10 cellular contexts compared by ENCODE assay signal in genomic region chr16:51577621-51578303, GRCh38.
DNase-seq lines count a peak whose midpoint lies in the region; ATAC-seq and TF ChIP-seq lines count a peak whose summit lies in the region.
"Had no signal": no experiment of that assay in that cellular context is flagged by ENCODE, and none has a peak within 500 bp of the region (broad histone marks: within the 10 kb centered on the region; RNA-seq: fewer than 3 reads in every experiment).

No MANE protein-coding gene starts in this region.

- H2BK120ac ChIP-seq in IMR-90 (ENCODE audit: low read depth, low read length) (no peak overlapping the region), mesenchymal stem cell (ENCODE audit: low read depth, low read length) (no peak overlapping the region)

- H3K18ac ChIP-seq in IMR-90 (ENCODE audit: low read depth, low read length) (no peak overlapping the region), mesenchymal stem cell (ENCODE audit: low read depth in 1 of 2, low read length in 2 of 2) (no peak overlapping the region)

- no peak overlapping the region for H4K91ac ChIP-seq in IMR-90 (ENCODE audit: insufficient read depth, low read depth, low read length)
- H4K91ac ChIP-seq in mesenchymal stem cell (ENCODE audit: low read length): no peak overlapping the region

- H3K4me1 Mint-ChIP-seq in T-cell: no peaks in the 10 kb centered on the region

- peak; percentile 15 for DNase-seq in IMR-90
- DNase-seq in astrocyte of the spinal cord (ENCODE audit: low read depth, low spot score): peak; percentile 9
- peak; percentile 42 for DNase-seq in mesenchymal stem cell
- DNase-seq in mucosa of gallbladder (ENCODE audit: low spot score): no peak
- no peak for DNase-seq in T-cell
- DNase-seq in activated CD4-positive, CD25-positive, alpha-beta regulatory T cell (lab: John Stamatoyannopoulos, UW): no peak
- DNase-seq: NCI-H2081 treated with DMSO at 0.1 percent for 48 hours, psoas muscle had no signal

- H3K4me3 ChIP-seq in IMR-90 (ENCODE audit: insufficient read depth, low read depth, low read length) (no peak overlapping the region), astrocyte of the spinal cord (ENCODE audit: low read depth, low read length) (no peak overlapping the region), mesenchymal stem cell (ENCODE audit: insufficient read depth in 1 of 2, low read depth in 1 of 2, low read length in 2 of 2) (no peak overlapping the region)
- H3K4me3 ChIP-seq: psoas muscle had no signal

- no peaks in the 10 kb centered on the region for H3K4me1 ChIP-seq in IMR-90 (ENCODE audit: control insufficient read depth, insufficient read depth, low read length)
- H3K4me1 ChIP-seq in mesenchymal stem cell (ENCODE audit: control insufficient read depth, insufficient read depth, low read depth, low read length): no peaks in the 10 kb centered on the region
- H3K4me1 ChIP-seq: psoas muscle had no signal

- no peaks in the 10 kb centered on the region for H3K36me3 Mint-ChIP-seq in T-cell

- TF ChIP-seq RAD21 in IMR-90 (IDR thresholded peaks at IDR 0.05; ENCODE audit: low read length): no peak

- H2AK9ac ChIP-seq in IMR-90 (replicated peaks; ENCODE audit: low read depth, low read length, poor library complexity): no peak overlapping the region

- H3K79me1 ChIP-seq in IMR-90 (ENCODE audit: low read depth in 1 of 2, low read length in 2 of 2) (no peaks in the 10 kb centered on the region), mesenchymal stem cell (replicated peaks; ENCODE audit: low read length, poor library complexity, severe bottlenecking) (no peaks in the 10 kb centered on the region)

- in situ Hi-C loops in IMR-90 (cut with MboI; ENCODE audit: low sequenced_read_pairs): no loop called here
- in situ Hi-C loops in astrocyte of the spinal cord (cut with HindIII; ENCODE audit: low sequenced_read_pairs): no loop called here

- TF ChIP-seq POLR2A in IMR-90 (IDR thresholded peaks at IDR 0.05; ENCODE audit: low read depth, low read length): no peak

- TF ChIP-seq CTCF in IMR-90 (conservative IDR thresholded peaks at IDR 0.05; ENCODE audit: low read depth, low read length): no peak
- no peak for TF ChIP-seq CTCF in astrocyte of the spinal cord (IDR thresholded peaks at IDR 0.05; ENCODE audit: low read depth, low read length)

- intact Hi-C loops in IMR-90 (cut with micrococcal nuclease): loop anchor here (10.0 kb wide), 1 partner anchor 167 kb away; no protein-coding TSS in a partner anchor

- no peak overlapping the region for H2BK20ac ChIP-seq in IMR-90 (ENCODE audit: low read depth, low read length)

- H3K4me3 Mint-ChIP-seq in T-cell: no peak overlapping the region

- H3K9me1 ChIP-seq in IMR-90 (ENCODE audit: insufficient read depth, low read length): no peaks in the 10 kb centered on the region

- H3K27ac Mint-ChIP-seq in T-cell: no peak overlapping the region

- no peak overlapping the region for H3K56ac ChIP-seq in IMR-90 (ENCODE audit: extremely low read depth, insufficient read depth, low read length)

- H3K27ac ChIP-seq in IMR-90 (ENCODE audit: insufficient read depth, low read length) (no peak overlapping the region), mesenchymal stem cell (ENCODE audit: low read length, poor library complexity, severe bottlenecking) (no peak overlapping the region)
- H3K27ac ChIP-seq: psoas muscle had no signal

- 50% methylated on average over 1 of the region's 8 CpGs; no CpG with 5 or more reads in 1 of the 2 experiments for WGBS in IMR-90 (ENCODE audit: extremely low coverage in 2 of 2, insufficient read length in 1 of 2), 2 experiments
- WGBS in mesenchymal stem cell: 5% methylated on average over 7 of the region's 8 CpGs

- H3K36me3 ChIP-seq in IMR-90 (ENCODE audit: control insufficient read depth, insufficient read depth, low read length) (no peaks in the 10 kb centered on the region), mesenchymal stem cell (ENCODE audit: control insufficient read depth in 1 of 2, insufficient read depth in 2 of 2, low read depth in 1 of 2, low read length in 2 of 2) (no peaks in the 10 kb centered on the region)

- no peak overlapping the region for H2BK12ac ChIP-seq in mesenchymal stem cell (ENCODE audit: low read length in 2 of 2)

- no peak overlapping the region for H4K5ac ChIP-seq in IMR-90 (ENCODE audit: low read depth, low read length)

- H4K20me1 ChIP-seq in IMR-90 (ENCODE audit: insufficient read depth, low read length): no peaks in the 10 kb centered on the region

- POLR2A ChIA-PET in IMR-90 (lab: Charles Lee; ENCODE audit: unreplicated experiment): no interaction called here
- POLR2A ChIA-PET in T-cell (lab: Charles Lee): no interaction called here

- H3K9me3 Mint-ChIP-seq in T-cell: peaks cover 12 to 15% (median 14%) of the 10 kb centered on the region in 3 donors

- no peak overlapping the region for H3K23ac ChIP-seq in IMR-90 (ENCODE audit: low read depth, low read length)
- H3K23ac ChIP-seq in mesenchymal stem cell (ENCODE audit: low read length in 2 of 2): no peak overlapping the region

- no peaks in the 10 kb centered on the region for H3K27me3 Mint-ChIP-seq in T-cell

- H2BK5ac ChIP-seq in IMR-90 (ENCODE audit: low read depth, low read length, poor library complexity, severe bottlenecking): no peak overlapping the region
- no peak overlapping the region for H2BK5ac ChIP-seq in mesenchymal stem cell (ENCODE audit: low read depth, low read length, poor library complexity, severe bottlenecking)

- no peak overlapping the region for H3K9ac ChIP-seq in IMR-90 (ENCODE audit: low read depth, low read length)
- H3K9ac ChIP-seq in mesenchymal stem cell (ENCODE audit: low read length): no peak overlapping the region

- H3K9me3 ChIP-seq in IMR-90 (ENCODE audit: control insufficient read depth, insufficient read depth, low read length): no peaks in the 10 kb centered on the region
- no peaks in the 10 kb centered on the region for H3K9me3 ChIP-seq in mesenchymal stem cell (ENCODE audit: control insufficient read depth, low read length)
- H3K9me3 ChIP-seq: psoas muscle had no signal

- H2AFZ ChIP-seq in IMR-90 (replicated peaks; ENCODE audit: low read length, poor library complexity): no peak overlapping the region
- H2AFZ ChIP-seq in mesenchymal stem cell (ENCODE audit: low read depth, low read length): no peak overlapping the region

- H3K4ac ChIP-seq in IMR-90 (ENCODE audit: low read depth, low read length) (no peak overlapping the region), mesenchymal stem cell (ENCODE audit: low read depth in 1 of 2, low read length in 2 of 2) (no peak overlapping the region)

- CTCF ChIA-PET in IMR-90 (lab: Yijun Ruan, JAX) (interaction anchor here (0.6 kb wide), 1 partner anchor 16 kb away, joined by 3 read pairs; no protein-coding TSS in a partner anchor), T-cell (lab: Charles Lee) (interaction anchor here in 1 of 2 donors (0.5 kb wide), 1 partner anchor 191 kb away, joined by 3 read pairs; no protein-coding TSS in a partner anchor)

- no peak overlapping the region for H2BK15ac ChIP-seq in IMR-90 (ENCODE audit: low read depth, low read length)
- no peak overlapping the region for H2BK15ac ChIP-seq in mesenchymal stem cell (ENCODE audit: low read depth, poor library complexity, severe bottlenecking)

- ATAC-seq in GM18499 (IDR thresholded peaks at IDR 0.05; ENCODE audit: insufficient read depth, unreplicated experiment) (peak; percentile 66), IMR-90 (ENCODE audit: low read depth) (no peak), HG02884 (IDR thresholded peaks at IDR 0.05; ENCODE audit: unreplicated experiment) (no peak), T-cell (replicated peaks in 1 of 4) (no peak)
- ATAC-seq: psoas muscle had no signal

- dilution Hi-C loops in IMR-90 (cut with HindIII; ENCODE audit: low sequenced_read_pairs, unreplicated experiment): no loop called here

- no peak overlapping the region for H3K4me2 ChIP-seq in IMR-90 (ENCODE audit: low read depth, low read length)
- H3K4me2 ChIP-seq in mesenchymal stem cell (ENCODE audit: low read length, poor library complexity, severe bottlenecking): no peak overlapping the region

- no peak overlapping the region for H2AK5ac ChIP-seq in IMR-90 (ENCODE audit: low read depth, low read length)
- no peak overlapping the region for H2AK5ac ChIP-seq in mesenchymal stem cell (ENCODE audit: low read length, severe bottlenecking)

- H4K8ac ChIP-seq in IMR-90 (ENCODE audit: low read depth in 2 of 2, low read length in 2 of 2) (no peak overlapping the region), mesenchymal stem cell (ENCODE audit: low read length) (no peak overlapping the region)

- H3K27me3 ChIP-seq in IMR-90 (ENCODE audit: control insufficient read depth, insufficient read depth, low read length) (peaks cover 10% of the 10 kb centered on the region), mesenchymal stem cell (ENCODE audit: control insufficient read depth in 1 of 2, insufficient read depth in 1 of 2, low read length in 2 of 2) (peaks cover 4 to 11% of the 10 kb centered on the region in 2 experiments)

- BruUV-seq in IMR-90 (replicated peaks; lab: Mats Ljungman, UMichigan): no TSS peak

- H3K14ac ChIP-seq in IMR-90 (replicated peaks; ENCODE audit: low read depth, low read length) (no peak overlapping the region), mesenchymal stem cell (ENCODE audit: low read length in 2 of 2) (no peak overlapping the region)

TF ChIP-seq in IMR-90, 13 proteins besides CTCF, POLR2A, EP300 and RAD21 (continues in another document):
- TF ChIP-seq MAFK (IDR thresholded peaks at IDR 0.05; ENCODE audit: low read depth, low read length) (no peak), RCOR1 (IDR thresholded peaks at IDR 0.05; ENCODE audit: insufficient replicate concordance, low read length) (no peak), NFE2L2 (IDR thresholded peaks at IDR 0.05; ENCODE audit: low read depth, low read length) (no peak), RFX5 (IDR thresholded peaks at IDR 0.05; ENCODE audit: low read depth, low read length) (no peak), CHD1 (IDR thresholded peaks at IDR 0.05; ENCODE audit: low read depth, low read length) (no peak), ELK1 (IDR thresholded peaks at IDR 0.05; ENCODE audit: borderline replicate concordance, low read depth, low read length) (no peak), FOS (IDR thresholded peaks at IDR 0.05; ENCODE audit: low read depth, low read length) (no peak), MAZ (IDR thresholded peaks at IDR 0.05; ENCODE audit: borderline replicate concordance, low read depth, low read length) (no peak), MXI1 (IDR thresholded peaks at IDR 0.05; ENCODE audit: borderline replicate concordance, low read depth, low read length) (no peak)

Comparison
In these comparisons a context has a peak if more than half of its experiments do, and no peak if none do; other contexts are left out.
1. DNase-seq: peak in IMR-90 (single experiment), astrocyte of the spinal cord (single experiment) and mesenchymal stem cell (single experiment); none in mucosa of gallbladder (single experiment), T-cell (0 of 34) and activated CD4-positive, CD25-positive, alpha-beta regulatory T cell (0 of 4).